ENCODE assay signal across 23 cellular contexts in the genomic region with DNA sequence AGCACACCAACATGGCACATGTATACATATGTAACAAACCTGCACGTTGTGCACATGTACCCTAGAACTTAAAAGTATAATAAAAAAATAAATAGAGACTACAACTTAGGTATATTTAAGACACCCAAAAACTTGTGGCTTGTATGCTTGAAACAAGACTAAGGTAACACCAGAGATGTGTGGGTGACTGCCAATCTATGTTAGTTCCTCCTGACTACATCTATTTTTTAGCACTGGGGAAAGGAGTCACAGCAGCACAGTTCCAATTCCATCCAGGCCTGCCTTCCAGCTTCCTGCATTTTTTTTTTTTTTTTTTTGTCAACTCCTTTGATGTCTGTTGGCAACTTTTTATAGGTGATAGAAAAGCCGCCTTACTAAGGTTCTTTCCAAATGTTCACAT.
"Had no signal": no experiment of that assay in that cellular context is flagged by ENCODE, and none has a peak within 500 bp of the region (broad histone marks: within the 10 kb centered on the region; RNA-seq: fewer than 3 reads in every experiment).

No MANE protein-coding gene starts in this region.

- H3K4me2 ChIP-seq: neural progenitor cell had no signal

- H3K9ac ChIP-seq: neural progenitor cell had no signal

- H3K4me3 ChIP-seq: body of pancreas, cardiac muscle cell, lower lobe of right lung, neural progenitor cell, tibial artery had no signal

- ATAC-seq: activated CD4-positive, CD25-positive, alpha-beta regulatory T cell treated with anti-CD3 and anti-CD28 coated beads, Interleukin-2, amount 50 U/mL, for 24 hours; body of pancreas; foreskin keratinocyte; lower lobe of right lung; naive thymus-derived CD8-positive, alpha-beta T cell had no signal

- H3K4me1 ChIP-seq: body of pancreas, foreskin keratinocyte, lower lobe of right lung, neural progenitor cell, tibial artery had no signal

- H3K27ac Mint-ChIP-seq: activated naive CD8-positive, alpha-beta T cell treated with anti-CD3 and anti-CD28 coated beads, Interleukin-2, amount 10 ng/mL, durations not matched to agents 7 days and 5 days; neural progenitor cell had no signal

- H3K9me3 ChIP-seq: body of pancreas, lower lobe of right lung, tibial artery had no signal

- H2AFZ ChIP-seq: neural progenitor cell had no signal

- H3K27me3 ChIP-seq: body of pancreas, cardiac muscle cell, foreskin keratinocyte, neural progenitor cell, tibial artery had no signal

- FAIRE-seq: kidney had no signal

- H3K4me3 Mint-ChIP-seq: activated CD4-positive, alpha-beta T cell treated with anti-CD3 and anti-CD28 coated beads, Interleukin-2, amount 10 ng/mL, durations not matched to agents 7 days and 5 days; activated naive CD8-positive, alpha-beta T cell treated with anti-CD3 and anti-CD28 coated beads, Interleukin-2, amount 10 ng/mL, durations not matched to agents 7 days and 5 days; naive thymus-derived CD8-positive, alpha-beta T cell; neural progenitor cell had no signal

- H3K27me3 Mint-ChIP-seq: activated CD4-positive, alpha-beta T cell treated with anti-CD3 and anti-CD28 coated beads, Interleukin-2, amount 10 ng/mL, durations not matched to agents 7 days and 5 days; activated naive CD8-positive, alpha-beta T cell treated with anti-CD3 and anti-CD28 coated beads, Interleukin-2, amount 10 ng/mL, durations not matched to agents 7 days and 5 days; naive thymus-derived CD8-positive, alpha-beta T cell had no signal

- DNase-seq: activated CD4-positive, alpha-beta T cell treated with anti-CD3 and anti-CD28 coated beads, Interleukin-2, amount 10 ng/mL, durations not matched to agents 7 days and 5 days; activated CD8-positive, alpha-beta memory T cell treated with anti-CD3 and anti-CD28 coated beads for 24 hours; activated CD8-positive, alpha-beta memory T cell treated with anti-CD3 and anti-CD28 coated beads, Interleukin-2, amount 50 U/mL, for 4 hours; activated naive CD4-positive, alpha-beta T cell treated with Interleukin-2 at 50 U/mL for 16 hours; activated naive CD8-positive, alpha-beta T cell treated with anti-CD3 and anti-CD28 coated beads, Interleukin-2, amount 10 ng/mL, durations not matched to agents 7 days and 5 days; activated T-cell treated with anti-CD3 and anti-CD28 coated beads, Interleukin-2, amount 50 U/mL, for 48 hours; body of pancreas; dermis blood vessel endothelial cell; effector memory CD4-positive, alpha-beta T cell; foreskin keratinocyte; kidney; lower lobe of right lung; naive thymus-derived CD8-positive, alpha-beta T cell; posterior cingulate gyrus; retina; stimulated activated CD4-positive, alpha-beta T cell treated with anti-CD3 and anti-CD28 coated beads, Interleukin-4, amount 100 ng/mL, for 1 hour; stimulated activated naive CD4-positive, alpha-beta T cell treated with Interleukin-2 at 50 U/mL for 16 hours; substantia nigra; SW 1271; tibial artery had no signal

- H3K9me3 Mint-ChIP-seq: activated CD4-positive, alpha-beta T cell treated with anti-CD3 and anti-CD28 coated beads, Interleukin-2, amount 10 ng/mL, durations not matched to agents 7 days and 5 days; activated naive CD8-positive, alpha-beta T cell treated with anti-CD3 and anti-CD28 coated beads, Interleukin-2, amount 10 ng/mL, durations not matched to agents 7 days and 5 days; naive thymus-derived CD8-positive, alpha-beta T cell; neural progenitor cell had no signal

- H3K27ac ChIP-seq: body of pancreas, lower lobe of right lung, neural progenitor cell, tibial artery had no signal
